ENCODE assay signal across 1 cellular context in genomic region chr22:46117206-46118199, GRCh38.
A peak's percentile ranks its signal among the peaks of the same experiment; 100 is the strongest.
TF ChIP-seq lines count a peak whose summit lies in the region.

No MANE protein-coding gene starts in this region.

TF ChIP-seq in SK-N-SH, 30 proteins besides CTCF, POLR2A, EP300 and RAD21 (continued from another document):
- TF ChIP-seq USF1 (IDR thresholded peaks at IDR 0.05; ENCODE audit: borderline replicate concordance, low read depth) (no peak), EZH2phosphoT487 (IDR thresholded peaks at IDR 0.05; ENCODE audit: borderline replicate concordance, low read depth) (no peak), MEF2A (IDR thresholded peaks at IDR 0.05; ENCODE audit: borderline replicate concordance, low read depth) (no peak), SMC3 (IDR thresholded peaks at IDR 0.05; ENCODE audit: low read depth, low read length) (no peak), GABPA (IDR thresholded peaks at IDR 0.05; ENCODE audit: low read depth) (no peak), ZBTB33 (IDR thresholded peaks at IDR 0.05; ENCODE audit: borderline replicate concordance, low read depth) (no peak), IRF3 (IDR thresholded peaks at IDR 0.05; ENCODE audit: low read depth, low read length) (no peak), NRF1 (IDR thresholded peaks at IDR 0.05; ENCODE audit: low read depth, low read length) (no peak), ELF1 (IDR thresholded peaks at IDR 0.05) (peak; percentile 13; the same call in 1 of the 2 replicates), NFIC (IDR thresholded peaks at IDR 0.05; ENCODE audit: borderline replicate concordance) (no peak), MXI1 (IDR thresholded peaks at IDR 0.05; ENCODE audit: low read depth, low read length) (no peak), TEAD4 (IDR thresholded peaks at IDR 0.05; ENCODE audit: borderline replicate concordance, insufficient read depth) (no peak), TAF1 (IDR thresholded peaks at IDR 0.05; ENCODE audit: borderline replicate concordance, low read depth, low read length) (no peak), PBX3 (IDR thresholded peaks at IDR 0.05) (0 out of 2 replicates have a peak, but pooled peaks have one; percentile 2), YY1 (IDR thresholded peaks at IDR 0.05; ENCODE audit: low read depth) (no peak), FOXM1 (IDR thresholded peaks at IDR 0.05; ENCODE audit: low read depth) (no peak), CHD2 (IDR thresholded peaks at IDR 0.05; ENCODE audit: low read length, partially characterized antibody) (no peak), REST (IDR thresholded peaks at IDR 0.05; ENCODE audit: low read depth, low read length) (no peak), POLR2AphosphoS5 (IDR thresholded peaks at IDR 0.05; ENCODE audit: low read depth, low read length) (peak; percentile 48), USF2 (IDR thresholded peaks at IDR 0.05; ENCODE audit: borderline replicate concordance, low read depth, low read length) (no peak)
